Comparison of ENCODE assay signal across 16 cellular contexts in genomic region chr13:114318624-114319023, GRCh38. TPM values are rescaled to one million over a fixed set of nuclear protein-coding genes. Genes with fewer than 3 reads are reported as not detected.
A peak's percentile ranks its signal among the peaks of the same experiment; 100 is the strongest.
DNase-seq lines count a peak whose midpoint lies in the region; ATAC-seq and TF ChIP-seq lines count a peak whose summit lies in the region.
"Had no signal": no experiment of that assay in that cellular context is flagged by ENCODE, and none has a peak within 500 bp of the region (broad histone marks: within the 10 kb centered on the region; RNA-seq: fewer than 3 reads in every experiment).

No MANE protein-coding gene starts in this region.

- H3F3A ChIP-seq in DOHH2 (ENCODE audit: control insufficient read depth, insufficient read depth) = peaks cover 14% of the 10 kb centered on the region

- no peak overlapping the region for H3K4me3 ChIP-seq in CD4-positive, CD25-positive, alpha-beta regulatory T cell (ENCODE audit: low read depth, low read length)
- peak overlapping the region; percentile 29; the same call in 1 of the 2 replicates for H3K4me3 ChIP-seq in DOHH2 (ENCODE audit: low read length)
- H3K4me3 ChIP-seq: colonic mucosa, prostate gland, SK-N-MC had no signal

- POLR2A ChIA-PET in naive thymus-derived CD8-positive, alpha-beta T cell (lab: Charles Lee) = interaction anchor here (0.7 to 1.1 kb wide), 4 partner anchors 37 to 534 kb away, joined by 3 to 9 read pairs (median 6); partner anchors contain the start of gene UPF3A

- peaks cover 98% of the 10 kb centered on the region for H3K79me2 ChIP-seq in DOHH2 (ENCODE audit: control insufficient read depth, low read length)

- ATAC-seq in CD4-positive, CD25-positive, alpha-beta regulatory T cell (ENCODE audit: low read depth in 2 of 2) = no peak
- no peak for ATAC-seq in activated naive CD8-positive, alpha-beta T cell treated with anti-CD3 and anti-CD28 coated beads, Interleukin-2, amount 50 U/mL, for 24 hours
- no peak for ATAC-seq in naive thymus-derived CD8-positive, alpha-beta T cell
- ATAC-seq in HG03025 (IDR thresholded peaks at IDR 0.05; ENCODE audit: low FRiP score, unreplicated experiment) = no peak
- ATAC-seq: HCT116 had no signal

- no peak for TF ChIP-seq CTCF in DOHH2 (IDR thresholded peaks at IDR 0.05; ENCODE audit: low read depth, low read length, poor library complexity, severe bottlenecking)

- DNase-seq in CD4-positive, CD25-positive, alpha-beta regulatory T cell = no peak
- no peak for DNase-seq in activated naive CD8-positive, alpha-beta T cell treated with anti-CD3 and anti-CD28 coated beads, Interleukin-2, amount 50 U/mL, for 24 hours
- DNase-seq in naive thymus-derived CD8-positive, alpha-beta T cell = no peak
- DNase-seq in NCI-H774 (lab: John Stamatoyannopoulos, UW) (no peak), dedifferentiated amniotic fluid mesenchymal stem cell (ENCODE audit: extremely low spot score) (no peak)
- DNase-seq: amygdala, colonic mucosa, islet precursor cell, KG1, NCI-H1436 treated with DMSO at 0.1 percent for 48 hours had no signal

- H3K9me3 Mint-ChIP-seq in CD4-positive, CD25-positive, alpha-beta regulatory T cell = no peaks in the 10 kb centered on the region
- no peaks in the 10 kb centered on the region for H3K9me3 Mint-ChIP-seq in activated naive CD8-positive, alpha-beta T cell treated with anti-CD3 and anti-CD28 coated beads, Interleukin-2, amount 50 U/mL, for 24 hours
- no peaks in the 10 kb centered on the region for H3K9me3 Mint-ChIP-seq in naive thymus-derived CD8-positive, alpha-beta T cell

- H3K4me2 ChIP-seq in DOHH2 (ENCODE audit: low read length) = peak overlapping the region; percentile 84

- H3K27me3 ChIP-seq in CD4-positive, CD25-positive, alpha-beta regulatory T cell (ENCODE audit: control insufficient read depth, insufficient read depth, low read length) = no peaks in the 10 kb centered on the region
- no peaks in the 10 kb centered on the region for H3K27me3 ChIP-seq in DOHH2 (ENCODE audit: control insufficient read depth, low read length)
- H3K27me3 ChIP-seq: colonic mucosa had no signal

- peak overlapping the region; percentile 16 for H3K27ac ChIP-seq in CD4-positive, CD25-positive, alpha-beta regulatory T cell (ENCODE audit: insufficient read depth, low read length, poor library complexity, severe bottlenecking)
- no peak overlapping the region for H3K27ac ChIP-seq in DOHH2 (ENCODE audit: low read depth, low read length)
- H3K27ac ChIP-seq: colonic mucosa, epithelial cell of prostate, prostate gland, SK-N-MC had no signal

- peaks cover 2% of the 10 kb centered on the region for H3K27me3 Mint-ChIP-seq in CD4-positive, CD25-positive, alpha-beta regulatory T cell
- no peaks in the 10 kb centered on the region for H3K27me3 Mint-ChIP-seq in activated naive CD8-positive, alpha-beta T cell treated with anti-CD3 and anti-CD28 coated beads, Interleukin-2, amount 50 U/mL, for 24 hours
- no peaks in the 10 kb centered on the region for H3K27me3 Mint-ChIP-seq in naive thymus-derived CD8-positive, alpha-beta T cell

- H3K4me1 ChIP-seq in CD4-positive, CD25-positive, alpha-beta regulatory T cell (ENCODE audit: control insufficient read depth, insufficient read depth, low read length, poor library complexity, severe bottlenecking) = peaks cover 41% of the 10 kb centered on the region
- H3K4me1 ChIP-seq in DOHH2 (ENCODE audit: control insufficient read depth, low read length) = peaks cover 52% of the 10 kb centered on the region
- H3K4me1 ChIP-seq: colonic mucosa had no signal

- peak overlapping the region; percentile 79 to 90 (median 83) for H3K27ac Mint-ChIP-seq in CD4-positive, CD25-positive, alpha-beta regulatory T cell
- H3K27ac Mint-ChIP-seq in activated naive CD8-positive, alpha-beta T cell treated with anti-CD3 and anti-CD28 coated beads, Interleukin-2, amount 50 U/mL, for 24 hours = peak overlapping the region; percentile 23
- H3K27ac Mint-ChIP-seq in naive thymus-derived CD8-positive, alpha-beta T cell = peak overlapping the region in 8 of 10 donors; percentile 18 to 72 (median 56)

- H3K36me3 Mint-ChIP-seq in CD4-positive, CD25-positive, alpha-beta regulatory T cell = peaks cover 31% of the 10 kb centered on the region
- H3K36me3 Mint-ChIP-seq in activated naive CD8-positive, alpha-beta T cell treated with anti-CD3 and anti-CD28 coated beads, Interleukin-2, amount 50 U/mL, for 24 hours (ENCODE audit: low read depth) = peaks cover 47% of the 10 kb centered on the region
- H3K36me3 Mint-ChIP-seq in naive thymus-derived CD8-positive, alpha-beta T cell = peaks cover 3 to 37% (median 8%) of the 10 kb centered on the region in 3 donors

- H3K9me2 ChIP-seq in DOHH2 (replicated peaks; ENCODE audit: control insufficient read depth, low read length) = no peaks in the 10 kb centered on the region

- peaks cover 35 to 55% (median 46%) of the 10 kb centered on the region in 4 donors for H3K4me1 Mint-ChIP-seq in CD4-positive, CD25-positive, alpha-beta regulatory T cell
- H3K4me1 Mint-ChIP-seq in activated naive CD8-positive, alpha-beta T cell treated with anti-CD3 and anti-CD28 coated beads, Interleukin-2, amount 50 U/mL, for 24 hours = peaks cover 51% of the 10 kb centered on the region
- H3K4me1 Mint-ChIP-seq in naive thymus-derived CD8-positive, alpha-beta T cell = peaks cover 29 to 60% (median 52%) of the 10 kb centered on the region in 4 donors

- H3K9me3 ChIP-seq in CD4-positive, CD25-positive, alpha-beta regulatory T cell (ENCODE audit: control insufficient read depth in 2 of 2, low read length in 2 of 2) = no peaks in the 10 kb centered on the region
- no peaks in the 10 kb centered on the region for H3K9me3 ChIP-seq in DOHH2 (ENCODE audit: control insufficient read depth, insufficient read depth, low read length)
- H3K9me3 ChIP-seq: colonic mucosa, prostate gland had no signal

- H3K4me3 Mint-ChIP-seq in CD4-positive, CD25-positive, alpha-beta regulatory T cell = peak overlapping the region in 2 of 4 donors; percentile 48 to 52
- H3K4me3 Mint-ChIP-seq in activated naive CD8-positive, alpha-beta T cell treated with anti-CD3 and anti-CD28 coated beads, Interleukin-2, amount 50 U/mL, for 24 hours = no peak overlapping the region
- H3K4me3 Mint-ChIP-seq in naive thymus-derived CD8-positive, alpha-beta T cell = peak overlapping the region in 2 of 10 donors; percentile 13 to 25

- H4K20me1 ChIP-seq in DOHH2 (ENCODE audit: control insufficient read depth, insufficient read depth, low read depth, low read length) = peaks cover 55% of the 10 kb centered on the region

- H3K36me3 ChIP-seq in CD4-positive, CD25-positive, alpha-beta regulatory T cell (ENCODE audit: control insufficient read depth, insufficient read depth, low read length) = peaks cover 33% of the 10 kb centered on the region
- peaks cover 90% of the 10 kb centered on the region for H3K36me3 ChIP-seq in DOHH2 (ENCODE audit: control insufficient read depth, low read length)
- H3K36me3 ChIP-seq: prostate gland had no signal

RNA-seq across cellular contexts. Expression of gene CHAMP1, which starts 4.3 kb away (rescaled TPM):
- total RNA-seq in CD4-positive, CD25-positive, alpha-beta regulatory T cell = 12.9 TPM
- 1 to 10 TPM; 7.8 to 9.6 (median 8.6) TPM for polyA plus RNA-seq in CD4-positive, CD25-positive, alpha-beta regulatory T cell
- 10 to 100 TPM; 20.1 to 27.3 TPM for total RNA-seq in naive thymus-derived CD8-positive, alpha-beta T cell
- polyA plus RNA-seq in naive thymus-derived CD8-positive, alpha-beta T cell = 1 to 10 TPM; 4.4 to 7.5 (median 5.5) TPM

RNA-seq across cellular contexts. Expression of gene UPF3A, which starts 37.2 kb away (rescaled TPM):
- 50.0 TPM for total RNA-seq in CD4-positive, CD25-positive, alpha-beta regulatory T cell
- 10 to 100 TPM; 14.5 to 30.7 (median 16.4) TPM for polyA plus RNA-seq in CD4-positive, CD25-positive, alpha-beta regulatory T cell
- total RNA-seq in naive thymus-derived CD8-positive, alpha-beta T cell = 100 to 1,000 TPM; 106 to 111 TPM
- polyA plus RNA-seq in naive thymus-derived CD8-positive, alpha-beta T cell = 10 to 100 TPM; 17.7 to 35.4 (median 20.9) TPM

Comparison
In these comparisons a context has a peak if more than half of its experiments do, and no peak if none do; other contexts are left out.
1. H3K27ac Mint-ChIP-seq: peak in every context shown above with its lines; median percentile 83 in CD4-positive, CD25-positive, alpha-beta regulatory T cell; 56 in naive thymus-derived CD8-positive, alpha-beta T cell; 23 in activated naive CD8-positive, alpha-beta T cell treated with anti-CD3 and anti-CD28 coated beads, Interleukin-2, amount 50 U/mL, for 24 hours.